Comparison of ENCODE assay signal across 15 cellular contexts in the genomic region with DNA sequence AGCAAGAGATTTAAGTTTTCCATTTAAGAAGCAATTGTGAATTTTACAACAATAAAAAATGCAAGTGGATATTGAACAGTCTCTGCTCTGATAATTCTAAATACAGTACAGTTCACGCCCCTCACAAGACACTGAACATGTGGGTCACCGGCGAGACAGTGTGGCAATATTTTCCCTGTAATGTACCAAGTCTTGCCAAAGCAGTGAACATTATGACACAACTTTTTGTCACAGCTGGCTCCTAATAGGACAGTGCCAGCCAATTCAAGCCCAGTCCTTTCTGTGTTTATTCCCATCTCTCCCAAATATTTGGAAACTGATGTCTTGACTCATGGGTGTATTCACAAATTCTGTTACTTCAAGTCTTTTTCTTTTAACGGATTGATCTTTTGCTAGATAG.
DNase-seq lines count a peak whose midpoint lies in the region; ATAC-seq and TF ChIP-seq lines count a peak whose summit lies in the region.
"Had no signal": no experiment of that assay in that cellular context is flagged by ENCODE, and none has a peak within 500 bp of the region (broad histone marks: within the 10 kb centered on the region; RNA-seq: fewer than 3 reads in every experiment).

No MANE protein-coding gene starts in this region.

- no peak overlapping the region for H3K4me3 ChIP-seq in PC-3 (ENCODE audit: low read length)
- H3K4me3 ChIP-seq in heart left ventricle = no peak overlapping the region
- no peak overlapping the region for H3K4me3 ChIP-seq in osteoblast (ENCODE audit: insufficient read depth, low read length)
- H3K4me3 ChIP-seq: cardiac muscle cell, skin epidermis had no signal

- no peak overlapping the region for H2AFZ ChIP-seq in PC-3 (ENCODE audit: low read length)
- H2AFZ ChIP-seq in osteoblast (ENCODE audit: low read length) = no peak overlapping the region

- H3K27me3 Mint-ChIP-seq in CD14-positive monocyte (ENCODE audit: low read depth in 3 of 3) = peaks cover 0 to 2% (median 0%) of the 10 kb centered on the region in 3 donors

- no peak overlapping the region for H3K4me3 Mint-ChIP-seq in CD14-positive monocyte
- H3K4me3 Mint-ChIP-seq: stimulated activated naive CD8-positive, alpha-beta T cell treated with anti-CD3 and anti-CD28 coated beads, Interleukin-15, amount 100 ng/mL, for 72 hours had no signal

- CTCF ChIA-PET in PC-3 (lab: Charles Lee) = no interaction called here

- no peaks in the 10 kb centered on the region for H3K9me2 ChIP-seq in PC-3 (replicated peaks; ENCODE audit: low read length)

- POLR2A ChIA-PET in PC-3 (lab: Charles Lee; ENCODE audit: unreplicated experiment) = interaction anchor here (0.6 kb wide), 1 partner anchor 14 kb away, joined by 4 read pairs; no protein-coding TSS in a partner anchor

- H3K9ac ChIP-seq in PC-3 (ENCODE audit: low read length) = no peak overlapping the region

- H3K9me3 Mint-ChIP-seq in CD14-positive monocyte = no peaks in the 10 kb centered on the region
- H3K9me3 Mint-ChIP-seq: stimulated activated naive CD8-positive, alpha-beta T cell treated with anti-CD3 and anti-CD28 coated beads, Interleukin-15, amount 100 ng/mL, for 72 hours had no signal

- peak; percentile 6; the same call in 1 of the 2 replicates for ATAC-seq in PC-3
- peak; percentile 60 to 79 (median 70) for ATAC-seq in heart left ventricle
- no peak for ATAC-seq in stimulated activated naive CD8-positive, alpha-beta T cell treated with anti-CD3 and anti-CD28 coated beads, Interleukin-15, Interleukin-2, amounts not matched to agents 100 U/mL and 50 U/mL, for 24 hours
- ATAC-seq: stimulated activated naive CD8-positive, alpha-beta T cell treated with anti-CD3 and anti-CD28 coated beads, Interleukin-15, amount 100 ng/mL, for 72 hours had no signal

- DNase-seq in CD14-positive monocyte (ENCODE audit: low spot score) (peak; percentile 81), PC-3 (no peak), heart left ventricle (peak in 1 of 5 donors; percentile 29), osteoblast (ENCODE audit: insufficient read length, low spot score, missing footprints) (no peak), 8988T (no peak)
- DNase-seq in activated CD8-positive, alpha-beta memory T cell treated with anti-CD3 and anti-CD28 coated beads, Interleukin-2, amount 50 U/mL, for 4 hours = no peak
- DNase-seq in stimulated activated naive CD8-positive, alpha-beta T cell treated with anti-CD3 and anti-CD28 coated beads, Interleukin-15, Interleukin-2, amounts not matched to agents 100 U/mL and 50 U/mL, for 24 hours = no peak
- no peak for DNase-seq in stimulated activated CD4-positive, alpha-beta T cell treated with anti-CD3 and anti-CD28 coated beads, Interleukin-4, amount 100 ng/mL, for 24 hours
- DNase-seq: activated naive CD4-positive, alpha-beta T cell treated with Interleukin-2 at 50 U/mL for 16 hours; Caco-2; GDM1; NCI-H1436 treated with DMSO at 0.1 percent for 48 hours; stimulated activated naive CD8-positive, alpha-beta T cell treated with anti-CD3 and anti-CD28 coated beads, Interleukin-15, amount 100 ng/mL, for 72 hours had no signal

- H3K4me2 ChIP-seq in PC-3 (ENCODE audit: low read length) (no peak overlapping the region), osteoblast (ENCODE audit: insufficient read depth, low read length) (peak overlapping the region; percentile 42)

- no peaks in the 10 kb centered on the region for H3K36me3 Mint-ChIP-seq in CD14-positive monocyte

- H3K27ac Mint-ChIP-seq in CD14-positive monocyte = peak overlapping the region; percentile 84 to 93 (median 89)
- H3K27ac Mint-ChIP-seq: stimulated activated naive CD8-positive, alpha-beta T cell treated with anti-CD3 and anti-CD28 coated beads, Interleukin-15, amount 100 ng/mL, for 72 hours had no signal

- H3K27me3 ChIP-seq in PC-3 (ENCODE audit: low read length) (no peaks in the 10 kb centered on the region), heart left ventricle (no peaks in the 10 kb centered on the region), osteoblast (ENCODE audit: insufficient read depth, low read length) (no peaks in the 10 kb centered on the region)

- no peaks in the 10 kb centered on the region for H3K9me3 ChIP-seq in PC-3 (ENCODE audit: low read length)
- H3K9me3 ChIP-seq in heart left ventricle = no peaks in the 10 kb centered on the region
- no peaks in the 10 kb centered on the region for H3K9me3 ChIP-seq in osteoblast (ENCODE audit: low read depth, low read length)
- H3K9me3 ChIP-seq: Caco-2 had no signal

- WGBS in heart left ventricle, 4 donors = 58 to 83% (median 62%) methylated on average over 4 of the region's 4 CpGs

- H4K20me1 ChIP-seq in PC-3 (ENCODE audit: low read length) = no peaks in the 10 kb centered on the region
- H4K20me1 ChIP-seq in osteoblast (ENCODE audit: insufficient read depth, low read length) = no peaks in the 10 kb centered on the region

- H3K36me3 ChIP-seq in PC-3 (ENCODE audit: low read depth, low read length) (peaks cover 57% of the 10 kb centered on the region), heart left ventricle (no peaks in the 10 kb centered on the region), osteoblast (ENCODE audit: insufficient read depth, low read length) (no peaks in the 10 kb centered on the region)
- H3K36me3 ChIP-seq: cardiac muscle cell had no signal

- H3F3A ChIP-seq in PC-3 (ENCODE audit: low read length, unreplicated experiment) = peaks cover 10% of the 10 kb centered on the region

- intact Hi-C loops in CD14-positive monocyte (cut with micrococcal nuclease) = loop anchor here (5.0 kb wide), 3 partner anchors 41 to 159 kb away; no protein-coding TSS in a partner anchor
- intact Hi-C loops in PC-3 (cut with micrococcal nuclease) = loop anchor here (5.0 kb wide), 1 partner anchor 214 kb away; no protein-coding TSS in a partner anchor
- intact Hi-C loops in heart left ventricle (cut with DNase I) = loop anchor here in 1 of 10 donors (5.0 to 10.0 kb wide), 2 partner anchors 59 to 304 kb away; no protein-coding TSS in a partner anchor

- TF ChIP-seq CTCF in CD14-positive monocyte (IDR thresholded peaks at IDR 0.05) (no peak), PC-3 (conservative IDR thresholded peaks at IDR 0.05; ENCODE audit: low read depth, low read length) (no peak), heart left ventricle (IDR thresholded peaks at IDR 0.05) (no peak), osteoblast (IDR thresholded peaks at IDR 0.05; ENCODE audit: extremely low read depth, low read depth, low read length) (no peak)

- H3K4me1 ChIP-seq in PC-3 (ENCODE audit: insufficient read depth, low read length) (peaks cover 47% of the 10 kb centered on the region), heart left ventricle (peaks cover 6 to 47% (median 36%) of the 10 kb centered on the region in 12 donors), osteoblast (ENCODE audit: insufficient read depth, low read length) (peaks cover 12% of the 10 kb centered on the region)

- peaks cover 65% of the 10 kb centered on the region for H3K79me2 ChIP-seq in PC-3 (ENCODE audit: low read length)
- no peaks in the 10 kb centered on the region for H3K79me2 ChIP-seq in osteoblast (ENCODE audit: insufficient read depth, low read length)

- peaks cover 65% of the 10 kb centered on the region for H3K4me1 Mint-ChIP-seq in CD14-positive monocyte

- BruUV-seq in PC-3 (replicated peaks; lab: Mats Ljungman, UMichigan) = no TSS peak

- H3K27ac ChIP-seq in PC-3 (ENCODE audit: low read length) (no peak overlapping the region), heart left ventricle (peak overlapping the region in 2 of 12 donors; percentile 9 to 14), osteoblast (ENCODE audit: low read depth, low read length) (no peak overlapping the region)
- H3K27ac ChIP-seq: cardiac muscle cell had no signal

- TF ChIP-seq POLR2A in heart left ventricle (IDR thresholded peaks at IDR 0.05) = no peak
